Comparison of ENCODE assay signal across 1 cellular context in genomic region chr20:59037386-59037785, GRCh38.
A peak's percentile ranks its signal among the peaks of the same experiment; 100 is the strongest.
TF ChIP-seq lines count a peak whose summit lies in the region.

No MANE protein-coding gene starts in this region.

TF ChIP-seq in HepG2, 621 proteins besides CTCF, POLR2A, EP300 and RAD21:
- TF ChIP-seq CREM (IDR thresholded peaks at IDR 0.05) (0 out of 2 replicates have a peak, but pooled peaks have one; percentile 10), CREM (CRISPR knock-in tag; IDR thresholded peaks at IDR 0.05) (no peak), HOXA5 (CRISPR knock-in tag; IDR thresholded peaks at IDR 0.05) (no peak)
